8 cellular contexts compared by ENCODE assay signal in the genomic region with DNA sequence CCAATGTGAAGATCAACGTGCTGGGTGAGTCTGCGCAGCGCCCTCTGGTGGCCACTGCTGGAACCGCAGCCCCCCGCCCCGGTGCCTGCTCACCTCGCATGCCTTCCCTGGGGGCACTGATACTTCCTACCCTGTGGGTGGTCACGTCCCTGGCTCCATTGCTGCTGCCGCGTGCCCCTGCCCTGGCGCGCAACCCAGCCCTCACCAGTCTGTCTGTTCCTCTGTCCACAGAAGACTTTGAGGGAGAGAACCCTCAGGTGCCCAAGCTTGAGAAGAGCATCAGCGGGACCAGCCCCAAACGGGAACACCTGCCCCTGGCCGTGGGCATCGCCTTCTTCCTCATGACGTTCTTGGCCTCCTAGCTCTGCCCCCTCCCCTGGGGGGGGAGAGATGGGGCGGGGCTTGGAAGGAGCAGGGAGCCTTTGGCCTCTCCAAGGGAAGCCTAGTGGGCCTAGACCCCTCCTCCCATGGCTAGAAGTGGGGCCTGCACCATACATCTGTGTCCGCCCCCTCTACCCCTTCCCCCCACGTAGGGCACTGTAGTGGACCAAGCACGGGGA. TPM values are rescaled to one million over a fixed set of nuclear protein-coding genes. Genes with fewer than 3 reads are reported as not detected.
A peak's percentile ranks its signal among the peaks of the same experiment; 100 is the strongest.
DNase-seq lines count a peak whose midpoint lies in the region; ATAC-seq and TF ChIP-seq lines count a peak whose summit lies in the region.

No MANE protein-coding gene starts in this region.

- no peak overlapping the region for H3K4me3 Mint-ChIP-seq in endothelial cell (ENCODE audit: unreplicated experiment)
- H3K4me3 Mint-ChIP-seq in naive thymus-derived CD4-positive, alpha-beta T cell = peak overlapping the region; percentile 39 to 100 (median 90)

- CTCF ChIA-PET in AG04449 (lab: Yijun Ruan, JAX) = interaction anchor here (0.6 to 5.5 kb wide), 28 partner anchors 10 to 606 kb away, joined by 3 to 212 read pairs (median 8); a partner anchor contains a TSS
- CTCF ChIA-PET in naive thymus-derived CD4-positive, alpha-beta T cell (lab: Charles Lee) = interaction anchor here (1.0 to 4.7 kb wide), 13 partner anchors 9 to 648 kb away, joined by 3 to 131 read pairs (median 5); a partner anchor contains a TSS

- H3K4me3 ChIP-seq in AG04449 (ENCODE audit: low read depth, low read length) = no peak overlapping the region; the same call in 1 of the 2 replicates
- no peak overlapping the region for H3K4me3 ChIP-seq in naive thymus-derived CD4-positive, alpha-beta T cell (ENCODE audit: low read length)

- H3K27me3 Mint-ChIP-seq in endothelial cell (ENCODE audit: unreplicated experiment) = peaks cover 26% of the 10 kb centered on the region
- H3K27me3 Mint-ChIP-seq in naive thymus-derived CD4-positive, alpha-beta T cell = peaks cover 16 to 32% (median 22%) of the 10 kb centered on the region in 5 donors

- POLR2A ChIA-PET in AG04449 (lab: Yijun Ruan, JAX) = interaction anchor here (1.8 kb wide), 1 partner anchor 87 kb away, joined by 5 read pairs; a partner anchor contains a TSS
- POLR2A ChIA-PET in naive thymus-derived CD4-positive, alpha-beta T cell (lab: Charles Lee) = interaction anchor here (2.2 to 4.4 kb wide), 2 partner anchors 21 to 86 kb away, joined by 10 to 51 read pairs; a partner anchor contains a TSS

- H3K36me3 Mint-ChIP-seq in endothelial cell (ENCODE audit: low read depth, unreplicated experiment) = peaks cover 13% of the 10 kb centered on the region
- H3K36me3 Mint-ChIP-seq in naive thymus-derived CD4-positive, alpha-beta T cell = peaks cover 0 to 4% (median 0%) of the 10 kb centered on the region in 5 donors

- no peak overlapping the region for H3K27ac ChIP-seq in naive thymus-derived CD4-positive, alpha-beta T cell (ENCODE audit: low read depth, low read length)

- DNase-seq in AG04449 (ENCODE audit: low read depth, low spot score) = no peak
- peak; percentile 88 for DNase-seq in GM13977 (ENCODE audit: low spot score)
- DNase-seq in NCI-H774 (lab: John Stamatoyannopoulos, UW) = peak; percentile 31
- peak; percentile 64 to 91 (median 89) for DNase-seq in activated CD8-positive, alpha-beta memory T cell treated with anti-CD3 and anti-CD28 coated beads for 48 hours (ENCODE audit: low read depth in 2 of 3, low spot score in 2 of 3)
- DNase-seq in endothelial cell (ENCODE audit: low spot score) = peak; percentile 82
- DNase-seq in naive thymus-derived CD4-positive, alpha-beta T cell = peak; percentile 71 to 88 (median 79)
- DNase-seq in stimulated activated naive CD4-positive, alpha-beta T cell treated with Interleukin-2 at 50 U/mL for 16 hours (lab: John Stamatoyannopoulos, UW) = peak; percentile 70

- no peaks in the 10 kb centered on the region for H3K9me3 Mint-ChIP-seq in endothelial cell (ENCODE audit: unreplicated experiment)
- H3K9me3 Mint-ChIP-seq in naive thymus-derived CD4-positive, alpha-beta T cell = peaks cover 0 to 2% (median 0%) of the 10 kb centered on the region in 11 donors

- peaks cover 24% of the 10 kb centered on the region for H3K4me1 Mint-ChIP-seq in endothelial cell (ENCODE audit: unreplicated experiment)
- H3K4me1 Mint-ChIP-seq in naive thymus-derived CD4-positive, alpha-beta T cell = peaks cover 22 to 41% (median 38%) of the 10 kb centered on the region in 7 donors

- in situ Hi-C loops in GM13977 (cut with MboI; ENCODE audit: low pct_unique_long_range_greater_than_20kb, low sequenced_read_pairs, unreplicated experiment) = no loop called here

- H3K9me3 ChIP-seq in naive thymus-derived CD4-positive, alpha-beta T cell (ENCODE audit: control insufficient read depth in 2 of 3, low read length in 3 of 3) = no peaks in the 10 kb centered on the region

- no peak overlapping the region for H3K27ac Mint-ChIP-seq in endothelial cell (ENCODE audit: unreplicated experiment)
- peak overlapping the region in 7 of 9 donors; percentile 46 to 89 (median 72) for H3K27ac Mint-ChIP-seq in naive thymus-derived CD4-positive, alpha-beta T cell

- intact Hi-C loops in naive thymus-derived CD4-positive, alpha-beta T cell (cut with micrococcal nuclease) = loop anchor here in 1 of 2 donors (5.0 to 10.0 kb wide), 2 partner anchors 611 to 966 kb away; a partner anchor contains a TSS

- peaks cover 23 to 26% of the 10 kb centered on the region in 2 donors for H3K27me3 ChIP-seq in naive thymus-derived CD4-positive, alpha-beta T cell (ENCODE audit: control insufficient read depth in 2 of 2, insufficient read depth in 2 of 2, low read length in 2 of 2)

- H3K36me3 ChIP-seq in naive thymus-derived CD4-positive, alpha-beta T cell (ENCODE audit: control insufficient read depth in 2 of 3, insufficient read depth in 3 of 3, low read length in 3 of 3) = no peaks in the 10 kb centered on the region

- peaks cover 38 to 39% of the 10 kb centered on the region in 2 donors for H3K4me1 ChIP-seq in naive thymus-derived CD4-positive, alpha-beta T cell (ENCODE audit: control insufficient read depth in 2 of 2, insufficient read depth in 2 of 2, low read length in 2 of 2)

- peak; percentile 46 for ATAC-seq in naive thymus-derived CD4-positive, alpha-beta T cell
- no peak for ATAC-seq in GM19395 (IDR thresholded peaks at IDR 0.05; ENCODE audit: unreplicated experiment)

- TF ChIP-seq CTCF in AG04449 (IDR thresholded peaks at IDR 0.05; ENCODE audit: insufficient read depth, low read length, missing control alignments) (peak; percentile 97), GM13977 (IDR thresholded peaks at IDR 0.05; ENCODE audit: extremely low read depth, insufficient read depth, missing control alignments) (peak; percentile 99), endothelial cell (IDR thresholded peaks at IDR 0.05; ENCODE audit: unreplicated experiment) (peak; percentile 99)

RNA-seq across cellular contexts. Expression of a gene that starts 7.6 kb away (rescaled TPM):
- 9.6 TPM for total RNA-seq in endothelial cell (ENCODE audit: unreplicated experiment)
- 1 to 10 TPM in 4 of 5 experiments, under 1 TPM in 1; 0.42 to 4.0 (median 2.7) TPM for total RNA-seq in naive thymus-derived CD4-positive, alpha-beta T cell
- polyA plus RNA-seq in naive thymus-derived CD4-positive, alpha-beta T cell = under 1 TPM; 0.51 to 0.72 TPM

RNA-seq across cellular contexts. Expression of a gene that starts 22.7 kb away (rescaled TPM):
- total RNA-seq in endothelial cell (ENCODE audit: unreplicated experiment) = 25.2 TPM
- 1 to 10 TPM; 3.9 to 9.4 (median 7.7) TPM for total RNA-seq in naive thymus-derived CD4-positive, alpha-beta T cell
- 1 to 10 TPM; 2.1 to 3.9 TPM for polyA plus RNA-seq in naive thymus-derived CD4-positive, alpha-beta T cell

RNA-seq across cellular contexts. Expression of a gene that starts 35.1 kb away (rescaled TPM):
- total RNA-seq in endothelial cell (ENCODE audit: unreplicated experiment) = 382 TPM
- total RNA-seq in naive thymus-derived CD4-positive, alpha-beta T cell = 10 to 100 TPM; 16.9 to 53.7 (median 28.8) TPM
- polyA plus RNA-seq in naive thymus-derived CD4-positive, alpha-beta T cell = 1 to 10 TPM; 5.8 to 8.5 TPM

RNA-seq across cellular contexts. Expression of a gene that starts 41.4 kb away (rescaled TPM):
- 413 TPM for total RNA-seq in endothelial cell (ENCODE audit: unreplicated experiment)
- 1 to 10 TPM in 4 of 5 experiments, not detected in 1; 4.0 to 7.3 (median 5.6) TPM for total RNA-seq in naive thymus-derived CD4-positive, alpha-beta T cell
- polyA plus RNA-seq in naive thymus-derived CD4-positive, alpha-beta T cell = 10 to 100 TPM; 11.1 to 16.8 TPM

RNA-seq across cellular contexts. Expression of a gene that starts 49.4 kb away (rescaled TPM):
- total RNA-seq in endothelial cell (ENCODE audit: unreplicated experiment) = 43.9 TPM
- total RNA-seq in naive thymus-derived CD4-positive, alpha-beta T cell = 10 to 100 TPM; 21.1 to 35.6 (median 24.3) TPM
- 10 to 100 TPM; 51.0 to 64.8 TPM for polyA plus RNA-seq in naive thymus-derived CD4-positive, alpha-beta T cell
